In the genomic region with DNA sequence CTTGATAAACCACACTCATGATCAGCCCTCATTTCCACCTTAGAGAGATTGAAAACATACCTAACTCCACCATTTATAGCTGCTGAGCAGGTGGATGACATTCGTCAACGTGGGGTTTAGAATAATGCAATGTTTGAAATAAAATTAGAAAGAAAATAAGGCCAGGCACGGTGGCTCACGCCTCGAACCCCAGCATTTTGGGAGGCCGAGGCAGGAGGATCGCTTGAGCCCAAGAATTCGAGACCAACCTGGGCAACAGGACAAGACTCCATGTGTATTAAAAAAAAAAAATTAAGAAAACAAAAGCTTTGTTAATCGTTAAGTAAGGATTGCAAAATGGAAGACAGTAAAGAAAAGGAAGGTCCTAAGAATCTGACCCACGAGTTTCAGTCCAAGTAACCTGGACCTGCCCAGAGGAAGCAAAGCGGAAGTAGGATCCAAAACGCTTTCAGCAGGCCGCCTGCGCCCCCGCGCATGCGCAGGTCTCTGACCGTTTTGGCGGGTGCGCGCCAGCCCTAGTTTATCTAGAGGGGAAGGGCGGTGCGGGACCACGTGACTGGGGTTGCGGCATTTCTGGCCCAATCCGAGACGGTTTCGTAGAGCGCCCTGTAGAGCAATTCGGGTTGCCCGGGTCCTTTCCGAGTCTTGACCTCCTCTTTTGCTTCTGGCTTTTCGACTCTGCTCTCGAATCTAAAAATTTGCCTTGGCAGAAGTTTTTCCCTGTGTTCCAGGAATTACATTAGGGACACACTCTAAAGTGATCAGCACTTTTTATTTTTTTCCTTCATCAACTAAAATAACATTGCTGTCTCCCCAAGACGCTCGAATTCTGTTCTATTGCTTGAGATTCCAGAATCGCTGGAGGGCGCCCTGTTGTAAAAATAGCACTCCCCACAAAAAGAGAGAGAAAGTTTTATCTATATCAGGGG, we compare ENCODE assay signal across 9 cellular contexts. TPM values are rescaled to one million over a fixed set of nuclear protein-coding genes. Genes with fewer than 3 reads are reported as not detected.
DNase-seq lines count a peak whose midpoint lies in the region; ATAC-seq and TF ChIP-seq lines count a peak whose summit lies in the region.
"Had no signal": no experiment of that assay in that cellular context is flagged by ENCODE, and none has a peak within 500 bp of the region (broad histone marks: within the 10 kb centered on the region; RNA-seq: fewer than 3 reads in every experiment).

No MANE protein-coding gene starts in this region.

- peaks cover 13% of the 10 kb centered on the region for H3K4me1 ChIP-seq in mononuclear cell (ENCODE audit: insufficient read depth, low read length)

- peak; percentile 47 for TF ChIP-seq CTCF in AG10803 (conservative IDR thresholded peaks at IDR 0.05; ENCODE audit: low read length)

- peak; percentile 78 for TF ChIP-seq POLR2A in GM19099 (IDR thresholded peaks at IDR 0.05; ENCODE audit: extremely low read depth, insufficient read length, low read depth)

- H3K27ac ChIP-seq in epithelial cell of prostate, result peak overlapping the region; percentile 31

- H3K27me3 ChIP-seq in mononuclear cell (ENCODE audit: insufficient read depth, low read length), result no peaks in the 10 kb centered on the region

- ATAC-seq in HG03469 (IDR thresholded peaks at IDR 0.05; ENCODE audit: unreplicated experiment), result peak; percentile 53

- DNase-seq in AG10803 (ENCODE audit: low read depth) (peak; percentile 93), NOMO-1 treated with dmso at 0.1 percent for 144 hours (lab: John Stamatoyannopoulos, UW; ENCODE audit: unreplicated experiment) (peak; percentile 99), activated T-cell treated with anti-CD3 and anti-CD28 coated beads for 4 hours (peak; percentile 81), epithelial cell of prostate (ENCODE audit: low read depth, low spot score) (peak; percentile 29)
- peak; percentile 77 to 86 for DNase-seq in stimulated activated CD8-positive, alpha-beta memory T cell treated with anti-CD3 and anti-CD28 coated beads, Interleukin-4, amount 100 ng/mL, for 1 hour (ENCODE audit: low read depth in 2 of 2, low spot score in 1 of 2)

- H3K9me3 ChIP-seq in mononuclear cell (ENCODE audit: low read depth, low read length), result no peaks in the 10 kb centered on the region

- peak overlapping the region; percentile 50 for H3K4me3 ChIP-seq in AG10803 (ENCODE audit: low read length)
- H3K4me3 ChIP-seq in mononuclear cell (ENCODE audit: low read length), result peak overlapping the region; percentile 50

RNA-seq across cellular contexts. Expression of gene ANP32E, which starts 22.5 kb away (rescaled TPM):
- 38.8 TPM for total RNA-seq in mononuclear cell

RNA-seq across cellular contexts. Expression of gene CA14, which starts 44.1 kb away (rescaled TPM):
- not detected for total RNA-seq in mononuclear cell
- total RNA-seq: LHCN-M2 had no signal

RNA-seq across cellular contexts. Expression of gene APH1A, which starts 55.4 kb away (rescaled TPM):
- 122 TPM for total RNA-seq in mononuclear cell

RNA-seq across cellular contexts. Expression of gene C1orf54, which starts 59.2 kb away (rescaled TPM):
- 13.9 TPM for total RNA-seq in mononuclear cell

Comparison
In these comparisons a context has a peak if more than half of its experiments do, and no peak if none do; other contexts are left out.
1. Peak in every context shown above with its lines: DNase-seq, ATAC-seq, H3K4me3 ChIP-seq and H3K27ac ChIP-seq.
2. DNase-seq: peak in every context shown above with its lines; median percentile 99 in NOMO-1 treated with dmso at 0.1 percent for 144 hours; 93 in AG10803; 82 in stimulated activated CD8-positive, alpha-beta memory T cell treated with anti-CD3 and anti-CD28 coated beads, Interleukin-4, amount 100 ng/mL, for 1 hour; 81 in activated T-cell treated with anti-CD3 and anti-CD28 coated beads for 4 hours; 29 in epithelial cell of prostate.